Comparison of ENCODE assay signal across 8 cellular contexts in the genomic region with DNA sequence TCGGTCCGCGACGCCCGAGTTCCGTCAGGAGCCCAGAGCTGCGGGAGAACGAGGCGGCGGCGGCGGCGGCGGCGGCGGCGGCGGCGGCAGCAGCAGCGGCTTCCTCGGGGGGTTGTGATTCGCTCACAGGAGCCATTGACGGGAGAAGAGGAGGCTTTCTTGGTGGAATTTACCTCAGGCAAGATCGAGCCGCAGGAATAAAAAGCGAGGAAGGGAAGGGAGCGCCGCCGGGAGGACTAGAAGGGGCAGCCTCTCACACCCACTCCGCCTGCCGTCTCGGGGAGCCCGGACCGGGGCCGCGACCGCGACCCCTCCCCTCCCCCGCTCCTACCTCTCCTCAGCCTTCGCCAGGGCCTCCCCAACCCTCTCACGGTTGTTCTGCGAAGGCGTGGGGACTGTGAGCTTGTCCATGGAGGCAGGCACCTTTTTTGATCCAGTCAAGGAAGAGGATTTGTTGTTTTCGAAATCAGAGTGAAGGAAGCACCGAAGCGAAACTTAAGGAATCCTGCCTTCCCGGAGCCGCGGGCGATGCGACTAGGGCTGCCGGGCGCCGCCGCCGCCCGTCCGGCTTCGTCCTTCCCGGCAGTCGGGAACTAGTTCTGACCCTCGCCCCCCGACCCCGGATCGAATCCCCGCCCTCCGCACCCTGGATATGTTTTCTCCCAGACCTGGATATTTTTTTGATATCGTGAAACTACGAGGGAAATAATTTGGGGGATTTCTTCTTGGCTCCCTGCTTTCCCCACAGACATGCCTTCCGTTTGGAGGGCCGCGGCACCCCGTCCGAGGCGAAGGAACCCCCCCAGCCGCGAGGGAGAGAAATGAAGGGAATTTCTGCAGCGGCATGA. TPM values are rescaled to one million over a fixed set of nuclear protein-coding genes. Genes with fewer than 3 reads are reported as not detected.
DNase-seq lines count a peak whose midpoint lies in the region; ATAC-seq lines count a peak whose summit lies in the region.

No MANE protein-coding gene starts in this region.

- intact Hi-C loops in activated CD4-positive, alpha-beta memory T cell treated with anti-CD3 and anti-CD28 coated beads for 36 hours (cut with micrococcal nuclease): loop anchor here (2.0 to 5.0 kb wide), 4 partner anchors 99 to 862 kb away; a partner anchor contains a TSS

- no peaks in the 10 kb centered on the region for H3K27me3 Mint-ChIP-seq in activated CD4-positive, alpha-beta memory T cell treated with anti-CD3 and anti-CD28 coated beads for 36 hours
- no peaks in the 10 kb centered on the region for H3K27me3 Mint-ChIP-seq in memory B cell

- H3K4me3 ChIP-seq in H7 (ENCODE audit: insufficient read depth, low read depth, low read length): peak overlapping the region; percentile 93

- no peaks in the 10 kb centered on the region for H3K36me3 ChIP-seq in H7 (replicated peaks; ENCODE audit: control insufficient read depth, insufficient read depth, low read length)

- DNase-seq in GM03348 (ENCODE audit: low spot score) (peak; percentile 54), H7 (peak; percentile 77), M059J (ENCODE audit: low read depth) (peak; percentile 63), memory B cell (ENCODE audit: low spot score in 2 of 2) (no peak)
- peak; percentile 56 for DNase-seq in activated CD4-positive, alpha-beta memory T cell treated with anti-CD3 and anti-CD28 coated beads for 36 hours
- peak; percentile 30 for DNase-seq in effector CD4-positive, alpha-beta T cell
- peak; percentile 5 for DNase-seq in stimulated activated CD8-positive, alpha-beta memory T cell treated with anti-CD3 and anti-CD28 coated beads, Interleukin-15, amount 100 ng/mL, for 24 hours (ENCODE audit: low read depth)

- H3K27ac Mint-ChIP-seq in activated CD4-positive, alpha-beta memory T cell treated with anti-CD3 and anti-CD28 coated beads for 36 hours: peak overlapping the region; percentile 80
- H3K27ac Mint-ChIP-seq in memory B cell: peak overlapping the region; percentile 67

- peak overlapping the region; percentile 98 for H3K4me3 Mint-ChIP-seq in activated CD4-positive, alpha-beta memory T cell treated with anti-CD3 and anti-CD28 coated beads for 36 hours
- H3K4me3 Mint-ChIP-seq in memory B cell: peak overlapping the region; percentile 96

- CTCF ChIA-PET in activated CD4-positive, alpha-beta memory T cell treated with anti-CD3 and anti-CD28 coated beads for 36 hours (lab: Charles Lee): no interaction called here

- H3K27me3 ChIP-seq in H7 (ENCODE audit: control insufficient read depth, insufficient read depth, low read length): no peaks in the 10 kb centered on the region

- no peaks in the 10 kb centered on the region for H3K9me3 Mint-ChIP-seq in activated CD4-positive, alpha-beta memory T cell treated with anti-CD3 and anti-CD28 coated beads for 36 hours
- no peaks in the 10 kb centered on the region for H3K9me3 Mint-ChIP-seq in memory B cell

- ATAC-seq in memory B cell (ENCODE audit: low read depth): peak; percentile 37
- ATAC-seq in HG03378 (IDR thresholded peaks at IDR 0.05; ENCODE audit: unreplicated experiment): no peak

- H3K36me3 Mint-ChIP-seq in activated CD4-positive, alpha-beta memory T cell treated with anti-CD3 and anti-CD28 coated beads for 36 hours: peaks cover 2% of the 10 kb centered on the region
- H3K36me3 Mint-ChIP-seq in memory B cell: no peaks in the 10 kb centered on the region

- POLR2A ChIA-PET in activated CD4-positive, alpha-beta memory T cell treated with anti-CD3 and anti-CD28 coated beads for 36 hours (lab: Charles Lee): interaction anchor here (1.2 to 1.3 kb wide), 2 partner anchors 106 to 107 kb away, joined by 3 read pairs; no protein-coding TSS in a partner anchor

- H3K4me1 Mint-ChIP-seq in activated CD4-positive, alpha-beta memory T cell treated with anti-CD3 and anti-CD28 coated beads for 36 hours (ENCODE audit: low read depth): peaks cover 30% of the 10 kb centered on the region
- H3K4me1 Mint-ChIP-seq in memory B cell: peaks cover 24% of the 10 kb centered on the region

RNA-seq across cellular contexts. Expression of a gene that starts 0.6 kb away (rescaled TPM):
- total RNA-seq in H7 (2014; rRNA removed; shearing (Covaris generic)): 10.3 and 15.9 TPM in 2 replicates
- total RNA-seq in M059J (2014; rRNA removed; shearing (Covaris generic)): 14.6 and 16.7 TPM in 2 replicates
- 1 to 10 TPM; 8.2 to 8.7 TPM for total RNA-seq in activated CD4-positive, alpha-beta memory T cell treated with anti-CD3 and anti-CD28 coated beads for 36 hours

Comparison
In these comparisons a context has a peak if more than half of its experiments do, and no peak if none do; other contexts are left out.
1. DNase-seq: peak in GM03348 (single experiment), H7 (single experiment), M059J (single experiment), activated CD4-positive, alpha-beta memory T cell treated with anti-CD3 and anti-CD28 coated beads for 36 hours (single experiment), effector CD4-positive, alpha-beta T cell (single experiment) and stimulated activated CD8-positive, alpha-beta memory T cell treated with anti-CD3 and anti-CD28 coated beads, Interleukin-15, amount 100 ng/mL, for 24 hours (single experiment); none in memory B cell (0 of 2).